16 cellular contexts compared by ENCODE assay signal in genomic region chr1:76291737-76292136, GRCh38.
"Had no signal": no experiment of that assay in that cellular context is flagged by ENCODE, and none has a peak within 500 bp of the region (broad histone marks: within the 10 kb centered on the region; RNA-seq: fewer than 3 reads in every experiment).

No MANE protein-coding gene starts in this region.

- H3K9me3 ChIP-seq: esophagus squamous epithelium, lower lobe of right lung, psoas muscle, spleen, suprapubic skin had no signal

- ATAC-seq: left cardiac atrium, lower lobe of right lung, psoas muscle had no signal

- FAIRE-seq: colon, endometrium, TTC549 had no signal

- H3K4me1 ChIP-seq: esophagus squamous epithelium, lower lobe of right lung, psoas muscle, suprapubic skin had no signal

- H3K27ac ChIP-seq: esophagus squamous epithelium, lower lobe of right lung, psoas muscle, suprapubic skin had no signal

- H3K27me3 ChIP-seq: esophagus squamous epithelium, spleen, suprapubic skin had no signal

- H3K4me3 ChIP-seq: lower lobe of right lung, psoas muscle, spleen, suprapubic skin had no signal

- DNase-seq: activated CD4-positive, alpha-beta T cell treated with anti-CD3 and anti-CD28 coated beads, Interleukin-2, amount 10 ng/mL, durations not matched to agents 24 days and 14 days; activated CD4-positive, CD25-positive, alpha-beta regulatory T cell; activated CD8-positive, alpha-beta memory T cell treated with anti-CD3 and anti-CD28 coated beads, Interleukin-2, amount 50 U/mL, for 48 hours; activated gamma-delta T cell treated with Interleukin-2 at 50 U/mL for 16 hours; esophagus squamous epithelium; foreskin fibroblast; glutamatergic neuron; left cardiac atrium; midbrain; psoas muscle; spleen had no signal

- H3K36me3 ChIP-seq: esophagus squamous epithelium, lower lobe of right lung, spleen, suprapubic skin had no signal
